In the genomic region with DNA sequence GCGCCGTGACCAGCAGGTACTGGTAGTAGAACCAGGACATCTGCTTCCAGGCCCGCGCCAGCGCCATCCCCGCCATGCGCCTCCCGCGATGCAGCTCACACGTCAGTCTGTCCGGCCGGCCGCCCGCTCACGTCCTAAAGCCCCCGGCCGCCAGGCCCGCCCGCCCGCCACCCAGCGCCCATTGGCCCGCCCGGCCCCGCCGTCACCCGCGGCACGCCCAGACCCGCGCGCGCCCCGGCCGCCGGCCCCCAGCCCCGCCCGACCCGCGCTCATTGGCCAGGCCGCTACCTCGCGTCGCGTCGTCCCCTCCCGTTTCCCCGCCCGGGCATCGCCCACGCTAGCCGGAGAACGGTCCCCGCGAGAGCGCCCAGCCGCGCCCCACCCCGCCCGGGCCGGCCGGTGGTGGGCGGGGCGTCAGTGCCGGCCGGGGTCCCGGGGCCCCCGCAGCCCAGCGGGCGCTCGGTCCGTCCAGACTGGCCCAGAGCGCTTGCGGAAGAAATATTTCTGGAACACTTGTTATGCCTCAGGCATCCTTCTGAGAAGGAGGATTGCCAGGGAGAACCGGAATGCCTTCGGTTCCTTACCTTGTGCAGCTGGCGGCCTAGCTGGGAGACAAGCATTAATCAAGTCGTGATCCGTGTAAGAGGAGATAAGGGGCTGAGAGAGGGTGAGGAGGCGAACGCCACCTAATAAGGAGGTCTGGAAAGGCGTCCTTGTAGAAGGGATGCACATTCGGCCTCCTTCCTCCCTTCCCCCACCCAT, we compare ENCODE assay signal across 1 cellular context.
TF ChIP-seq lines count a peak whose summit lies in the region.

A gene with protein sequence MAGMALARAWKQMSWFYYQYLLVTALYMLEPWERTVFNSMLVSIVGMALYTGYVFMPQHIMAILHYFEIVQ (minus strand): TSS at position 109 of the 762 bp plus-strand sequence. CDS start 33 bp downstream, at position 76.

TF ChIP-seq in SK-N-SH treated with all-trans-retinoic acid at 6 μM for 48 hours, 23 proteins besides CTCF, POLR2A, EP300 and RAD21 (continued from another document):
- no peak for TF ChIP-seq GLIS3 (CRISPR knock-in tag; IDR thresholded peaks at IDR 0.05)
- TF ChIP-seq, protein P1, sequence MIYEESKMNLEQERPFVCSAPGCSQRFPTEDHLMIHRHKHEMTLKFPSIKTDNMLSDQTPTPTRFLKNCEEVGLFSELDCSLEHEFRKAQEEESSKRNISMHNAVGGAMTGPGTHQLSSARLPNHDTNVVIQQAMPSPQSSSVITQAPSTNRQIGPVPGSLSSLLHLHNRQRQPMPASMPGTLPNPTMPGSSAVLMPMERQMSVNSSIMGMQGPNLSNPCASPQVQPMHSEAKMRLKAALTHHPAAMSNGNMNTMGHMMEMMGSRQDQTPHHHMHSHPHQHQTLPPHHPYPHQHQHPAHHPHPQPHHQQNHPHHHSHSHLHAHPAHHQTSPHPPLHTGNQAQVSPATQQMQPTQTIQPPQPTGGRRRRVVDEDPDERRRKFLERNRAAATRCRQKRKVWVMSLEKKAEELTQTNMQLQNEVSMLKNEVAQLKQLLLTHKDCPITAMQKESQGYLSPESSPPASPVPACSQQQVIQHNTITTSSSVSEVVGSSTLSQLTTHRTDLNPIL (CRISPR knock-in tag; IDR thresholded peaks at IDR 0.05; ENCODE audit: low read depth), result no peak
- TF ChIP-seq RARB (CRISPR knock-in tag; IDR thresholded peaks at IDR 0.05), result no peak
- no peak for TF ChIP-seq ZNF565 (CRISPR knock-in tag; conservative IDR thresholded peaks at IDR 0.05; ENCODE audit: low read depth)
- TF ChIP-seq, protein P2, sequence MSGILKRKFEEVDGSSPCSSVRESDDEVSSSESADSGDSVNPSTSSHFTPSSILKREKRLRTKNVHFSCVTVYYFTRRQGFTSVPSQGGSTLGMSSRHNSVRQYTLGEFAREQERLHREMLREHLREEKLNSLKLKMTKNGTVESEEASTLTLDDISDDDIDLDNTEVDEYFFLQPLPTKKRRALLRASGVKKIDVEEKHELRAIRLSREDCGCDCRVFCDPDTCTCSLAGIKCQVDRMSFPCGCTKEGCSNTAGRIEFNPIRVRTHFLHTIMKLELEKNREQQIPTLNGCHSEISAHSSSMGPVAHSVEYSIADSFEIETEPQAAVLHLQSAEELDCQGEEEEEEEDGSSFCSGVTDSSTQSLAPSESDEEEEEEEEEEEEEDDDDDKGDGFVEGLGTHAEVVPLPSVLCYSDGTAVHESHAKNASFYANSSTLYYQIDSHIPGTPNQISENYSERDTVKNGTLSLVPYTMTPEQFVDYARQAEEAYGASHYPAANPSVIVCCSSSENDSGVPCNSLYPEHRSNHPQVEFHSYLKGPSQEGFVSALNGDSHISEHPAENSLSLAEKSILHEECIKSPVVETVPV (CRISPR knock-in tag; IDR thresholded peaks at IDR 0.05), result no peak
TF ChIP-seq in SK-N-SH treated with all-trans-retinoic acid at 6 μM for 48 hours: peak in this region for 0.
